18 cellular contexts compared by ENCODE assay signal in genomic region chr2:241235859-241236593, GRCh38.
"Had no signal": no experiment of that assay in that cellular context is flagged by ENCODE, and none has a peak within 500 bp of the region (broad histone marks: within the 10 kb centered on the region; RNA-seq: fewer than 3 reads in every experiment).

No MANE protein-coding gene starts in this region.

- H2AFZ ChIP-seq: neural progenitor cell, parathyroid adenoma had no signal

- ATAC-seq: activated CD8-positive, alpha-beta memory T cell treated with anti-CD3 and anti-CD28 coated beads, Interleukin-2, amount 10 ng/mL, durations not matched to agents 7 days and 5 days; foreskin keratinocyte; stimulated activated naive CD8-positive, alpha-beta T cell treated with anti-CD3 and anti-CD28 coated beads, Interleukin-15, amount 100 ng/mL, for 72 hours had no signal

- H3K4me3 ChIP-seq: adrenal gland, neural progenitor cell, upper lobe of left lung had no signal

- DNase-seq: activated CD4-positive, alpha-beta T cell treated with anti-CD3 and anti-CD28 coated beads, Interleukin-2, amount 50 U/mL, for 48 hours; activated CD8-positive, alpha-beta memory T cell treated with anti-CD3 and anti-CD28 coated beads, Interleukin-2, amount 10 ng/mL, durations not matched to agents 7 days and 5 days; activated effector memory CD4-positive, alpha-beta T cell treated with anti-CD3 and anti-CD28 coated beads, Interleukin-2, amount 50 U/mL, for 16 hours; activated T-cell treated with anti-CD3 and anti-CD28 coated beads, Interleukin-2, amount 50 U/mL, for 48 hours; effector CD8-positive, alpha-beta T cell; foreskin keratinocyte; glutamatergic neuron; retina; small intestine; stimulated activated naive CD8-positive, alpha-beta T cell treated with anti-CD3 and anti-CD28 coated beads, Interleukin-15, amount 100 ng/mL, for 72 hours; T-helper 9 cell; upper lobe of left lung had no signal

- H3K27ac Mint-ChIP-seq: activated CD8-positive, alpha-beta memory T cell treated with anti-CD3 and anti-CD28 coated beads, Interleukin-2, amount 10 ng/mL, durations not matched to agents 7 days and 5 days; activated naive CD4-positive, alpha-beta T cell treated with anti-CD3 and anti-CD28 coated beads, Interleukin-2, amount 50 U/mL, for 24 hours; neural progenitor cell had no signal

- H3K27me3 Mint-ChIP-seq: activated CD8-positive, alpha-beta memory T cell treated with anti-CD3 and anti-CD28 coated beads, Interleukin-2, amount 10 ng/mL, durations not matched to agents 7 days and 5 days; activated naive CD4-positive, alpha-beta T cell treated with anti-CD3 and anti-CD28 coated beads, Interleukin-2, amount 50 U/mL, for 24 hours; central memory CD8-positive, alpha-beta T cell; stimulated activated naive CD8-positive, alpha-beta T cell treated with anti-CD3 and anti-CD28 coated beads, Interleukin-15, amount 100 ng/mL, for 72 hours had no signal

- FAIRE-seq: small intestine had no signal

- H3K9ac ChIP-seq: neural progenitor cell, parathyroid adenoma had no signal

- H3K4me1 Mint-ChIP-seq: activated CD8-positive, alpha-beta memory T cell treated with anti-CD3 and anti-CD28 coated beads, Interleukin-2, amount 10 ng/mL, durations not matched to agents 7 days and 5 days; activated naive CD4-positive, alpha-beta T cell treated with anti-CD3 and anti-CD28 coated beads, Interleukin-2, amount 50 U/mL, for 24 hours; neural progenitor cell; stimulated activated naive CD8-positive, alpha-beta T cell treated with anti-CD3 and anti-CD28 coated beads, Interleukin-15, amount 100 ng/mL, for 72 hours had no signal

- H3K27me3 ChIP-seq: adrenal gland, foreskin keratinocyte, neural progenitor cell, upper lobe of left lung had no signal

- H3K27ac ChIP-seq: foreskin keratinocyte, neural progenitor cell, parathyroid adenoma, upper lobe of left lung, VCaP had no signal

- H3K9me3 ChIP-seq: adrenal gland, upper lobe of left lung had no signal

- H3K9me3 Mint-ChIP-seq: activated naive CD4-positive, alpha-beta T cell treated with anti-CD3 and anti-CD28 coated beads, Interleukin-2, amount 50 U/mL, for 24 hours; central memory CD8-positive, alpha-beta T cell; neural progenitor cell; stimulated activated naive CD8-positive, alpha-beta T cell treated with anti-CD3 and anti-CD28 coated beads, Interleukin-15, amount 100 ng/mL, for 72 hours had no signal

- H3K4me2 ChIP-seq: neural progenitor cell had no signal

- H3K4me3 Mint-ChIP-seq: activated CD8-positive, alpha-beta memory T cell treated with anti-CD3 and anti-CD28 coated beads, Interleukin-2, amount 10 ng/mL, durations not matched to agents 7 days and 5 days; activated naive CD4-positive, alpha-beta T cell treated with anti-CD3 and anti-CD28 coated beads, Interleukin-2, amount 50 U/mL, for 24 hours; central memory CD8-positive, alpha-beta T cell; neural progenitor cell; stimulated activated naive CD8-positive, alpha-beta T cell treated with anti-CD3 and anti-CD28 coated beads, Interleukin-15, amount 100 ng/mL, for 72 hours had no signal

- H3K4me1 ChIP-seq: foreskin keratinocyte, neural progenitor cell, parathyroid adenoma, upper lobe of left lung had no signal
